Comparison of ENCODE assay signal across 21 cellular contexts in the genomic region with DNA sequence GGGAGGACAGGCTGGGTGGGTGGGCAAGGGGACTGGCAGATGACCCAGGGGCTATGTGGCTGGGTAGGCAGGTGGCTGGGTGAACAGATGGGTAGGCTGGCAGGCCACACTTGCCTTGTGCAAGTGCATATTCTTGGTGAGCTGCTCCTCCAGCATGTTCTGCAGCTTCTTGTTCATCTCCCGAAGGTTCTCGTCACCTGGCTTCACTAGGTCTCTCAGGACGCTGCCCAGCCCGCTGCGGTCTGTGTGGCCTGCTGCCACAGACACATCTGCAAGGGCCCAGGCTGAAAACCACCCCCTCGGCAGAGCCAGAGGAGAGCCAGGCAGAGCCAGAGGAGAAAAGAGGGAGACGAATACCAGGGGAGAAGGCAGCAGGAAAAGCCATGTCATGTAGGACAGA. TPM values are rescaled to one million over a fixed set of nuclear protein-coding genes. Genes with fewer than 3 reads are reported as not detected.
DNase-seq lines count a peak whose midpoint lies in the region; ATAC-seq lines count a peak whose summit lies in the region.
"Had no signal": no experiment of that assay in that cellular context is flagged by ENCODE, and none has a peak within 500 bp of the region (broad histone marks: within the 10 kb centered on the region; RNA-seq: fewer than 3 reads in every experiment).

No MANE protein-coding gene starts in this region.

- H3K27me3 Mint-ChIP-seq in activated naive CD8-positive, alpha-beta T cell treated with anti-CD3 and anti-CD28 coated beads, Interleukin-2, amount 10 ng/mL, durations not matched to agents 7 days and 5 days = no peaks in the 10 kb centered on the region
- H3K27me3 Mint-ChIP-seq in activated naive CD8-positive, alpha-beta T cell treated with anti-CD3 and anti-CD28 coated beads, Interleukin-2, amount 50 U/mL, for 24 hours = no peaks in the 10 kb centered on the region
- H3K27me3 Mint-ChIP-seq in dendritic cell treated with granulocyte-macrophage colony-stimulating factor and Interleukin-4, amounts not matched to agents 40 ng/mL and 50 ng/mL, for 4 days = peaks cover 13% of the 10 kb centered on the region
- H3K27me3 Mint-ChIP-seq in stimulated activated memory B cell treated with anti-CD40 and anti-IgM and Interleukin-4, amounts not matched to agents 10 μg/mL and 1 μg/mL and 100 μg/mL, for 72 hours = no peaks in the 10 kb centered on the region
- H3K27me3 Mint-ChIP-seq in activated CD4-positive, alpha-beta T cell treated with anti-CD3 and anti-CD28 coated beads, Interleukin-2, amount 10 ng/mL, durations not matched to agents 7 days and 5 days = no peaks in the 10 kb centered on the region
- H3K27me3 Mint-ChIP-seq: CD4-positive, alpha-beta T cell had no signal

- no peak overlapping the region for H3K4me3 Mint-ChIP-seq in activated naive CD8-positive, alpha-beta T cell treated with anti-CD3 and anti-CD28 coated beads, Interleukin-2, amount 10 ng/mL, durations not matched to agents 7 days and 5 days
- no peak overlapping the region for H3K4me3 Mint-ChIP-seq in activated naive CD8-positive, alpha-beta T cell treated with anti-CD3 and anti-CD28 coated beads, Interleukin-2, amount 50 U/mL, for 24 hours
- no peak overlapping the region for H3K4me3 Mint-ChIP-seq in dendritic cell treated with granulocyte-macrophage colony-stimulating factor and Interleukin-4, amounts not matched to agents 40 ng/mL and 50 ng/mL, for 4 days
- H3K4me3 Mint-ChIP-seq in stimulated activated memory B cell treated with anti-CD40 and anti-IgM and Interleukin-4, amounts not matched to agents 10 μg/mL and 1 μg/mL and 100 μg/mL, for 72 hours = no peak overlapping the region
- no peak overlapping the region for H3K4me3 Mint-ChIP-seq in activated CD4-positive, alpha-beta T cell treated with anti-CD3 and anti-CD28 coated beads, Interleukin-2, amount 10 ng/mL, durations not matched to agents 7 days and 5 days
- H3K4me3 Mint-ChIP-seq: CD14-positive monocyte; CD4-positive, alpha-beta T cell; CD8-positive, alpha-beta memory T cell had no signal

- POLR2A ChIA-PET in activated naive CD8-positive, alpha-beta T cell treated with anti-CD3 and anti-CD28 coated beads, Interleukin-2, amount 10 ng/mL, durations not matched to agents 7 days and 5 days (lab: Charles Lee) = no interaction called here
- POLR2A ChIA-PET in activated CD4-positive, alpha-beta T cell treated with anti-CD3 and anti-CD28 coated beads, Interleukin-2, amount 10 ng/mL, durations not matched to agents 7 days and 5 days (lab: Charles Lee) = no interaction called here

- peak overlapping the region; percentile 67 for H3K27ac Mint-ChIP-seq in activated naive CD8-positive, alpha-beta T cell treated with anti-CD3 and anti-CD28 coated beads, Interleukin-2, amount 10 ng/mL, durations not matched to agents 7 days and 5 days
- no peak overlapping the region for H3K27ac Mint-ChIP-seq in activated naive CD8-positive, alpha-beta T cell treated with anti-CD3 and anti-CD28 coated beads, Interleukin-2, amount 50 U/mL, for 24 hours
- H3K27ac Mint-ChIP-seq in dendritic cell treated with granulocyte-macrophage colony-stimulating factor and Interleukin-4, amounts not matched to agents 40 ng/mL and 50 ng/mL, for 4 days = peak overlapping the region; percentile 8
- H3K27ac Mint-ChIP-seq in stimulated activated memory B cell treated with anti-CD40 and anti-IgM and Interleukin-4, amounts not matched to agents 10 μg/mL and 1 μg/mL and 100 μg/mL, for 72 hours = peak overlapping the region; percentile 13
- no peak overlapping the region for H3K27ac Mint-ChIP-seq in activated CD4-positive, alpha-beta T cell treated with anti-CD3 and anti-CD28 coated beads, Interleukin-2, amount 10 ng/mL, durations not matched to agents 7 days and 5 days
- H3K27ac Mint-ChIP-seq: CD4-positive, alpha-beta T cell had no signal

- no peak for ATAC-seq in activated naive CD8-positive, alpha-beta T cell treated with anti-CD3 and anti-CD28 coated beads, Interleukin-2, amount 10 ng/mL, durations not matched to agents 7 days and 5 days (ENCODE audit: low read depth)
- no peak for ATAC-seq in activated naive CD8-positive, alpha-beta T cell treated with anti-CD3 and anti-CD28 coated beads, Interleukin-2, amount 50 U/mL, for 24 hours
- no peak for ATAC-seq in sciatic nerve
- no peak for ATAC-seq in stimulated activated memory B cell treated with anti-CD40 and anti-IgM and Interleukin-4, amounts not matched to agents 10 μg/mL and 1 μg/mL and 100 μg/mL, for 72 hours
- ATAC-seq: A549 had no signal

- CTCF ChIA-PET in activated CD4-positive, alpha-beta T cell treated with anti-CD3 and anti-CD28 coated beads, Interleukin-2, amount 10 ng/mL, durations not matched to agents 7 days and 5 days (lab: Charles Lee) = interaction anchor here (0.6 kb wide), 1 partner anchor 175 kb away, joined by 3 read pairs; no protein-coding TSS in a partner anchor

- peaks cover 29% of the 10 kb centered on the region for H3K36me3 Mint-ChIP-seq in activated naive CD8-positive, alpha-beta T cell treated with anti-CD3 and anti-CD28 coated beads, Interleukin-2, amount 10 ng/mL, durations not matched to agents 7 days and 5 days
- H3K36me3 Mint-ChIP-seq in activated naive CD8-positive, alpha-beta T cell treated with anti-CD3 and anti-CD28 coated beads, Interleukin-2, amount 50 U/mL, for 24 hours (ENCODE audit: low read depth) = peaks cover 20% of the 10 kb centered on the region
- peaks cover 71% of the 10 kb centered on the region for H3K36me3 Mint-ChIP-seq in dendritic cell treated with granulocyte-macrophage colony-stimulating factor and Interleukin-4, amounts not matched to agents 40 ng/mL and 50 ng/mL, for 4 days (ENCODE audit: low read depth)
- peaks cover 43% of the 10 kb centered on the region for H3K36me3 Mint-ChIP-seq in stimulated activated memory B cell treated with anti-CD40 and anti-IgM and Interleukin-4, amounts not matched to agents 10 μg/mL and 1 μg/mL and 100 μg/mL, for 72 hours
- peaks cover 33% of the 10 kb centered on the region for H3K36me3 Mint-ChIP-seq in activated CD4-positive, alpha-beta T cell treated with anti-CD3 and anti-CD28 coated beads, Interleukin-2, amount 10 ng/mL, durations not matched to agents 7 days and 5 days (ENCODE audit: low read depth)

- H3K9me3 Mint-ChIP-seq in activated naive CD8-positive, alpha-beta T cell treated with anti-CD3 and anti-CD28 coated beads, Interleukin-2, amount 10 ng/mL, durations not matched to agents 7 days and 5 days = no peaks in the 10 kb centered on the region
- H3K9me3 Mint-ChIP-seq in activated naive CD8-positive, alpha-beta T cell treated with anti-CD3 and anti-CD28 coated beads, Interleukin-2, amount 50 U/mL, for 24 hours = no peaks in the 10 kb centered on the region
- no peaks in the 10 kb centered on the region for H3K9me3 Mint-ChIP-seq in dendritic cell treated with granulocyte-macrophage colony-stimulating factor and Interleukin-4, amounts not matched to agents 40 ng/mL and 50 ng/mL, for 4 days
- H3K9me3 Mint-ChIP-seq in stimulated activated memory B cell treated with anti-CD40 and anti-IgM and Interleukin-4, amounts not matched to agents 10 μg/mL and 1 μg/mL and 100 μg/mL, for 72 hours = no peaks in the 10 kb centered on the region
- H3K9me3 Mint-ChIP-seq in activated CD4-positive, alpha-beta T cell treated with anti-CD3 and anti-CD28 coated beads, Interleukin-2, amount 10 ng/mL, durations not matched to agents 7 days and 5 days = no peaks in the 10 kb centered on the region
- H3K9me3 Mint-ChIP-seq: CD14-positive monocyte; CD4-positive, alpha-beta T cell; CD8-positive, alpha-beta memory T cell had no signal

- DNase-seq in activated naive CD8-positive, alpha-beta T cell treated with anti-CD3 and anti-CD28 coated beads, Interleukin-2, amount 10 ng/mL, durations not matched to agents 7 days and 5 days = no peak
- no peak for DNase-seq in activated naive CD8-positive, alpha-beta T cell treated with anti-CD3 and anti-CD28 coated beads, Interleukin-2, amount 50 U/mL, for 24 hours
- peak; percentile 21 for DNase-seq in sciatic nerve (ENCODE audit: low spot score)
- no peak for DNase-seq in activated CD4-positive, alpha-beta T cell treated with anti-CD3 and anti-CD28 coated beads, Interleukin-2, amount 10 ng/mL, durations not matched to agents 7 days and 5 days
- DNase-seq in COR-L47 (lab: John Stamatoyannopoulos, UW) = no peak
- DNase-seq in NAMALWA (ENCODE audit: low spot score) = no peak
- DNase-seq: 8988T; ACHN; AML-193; BE2C; CD4-positive, alpha-beta T cell; CD8-positive, alpha-beta memory T cell; DMS153; DND-41; GM23248; H7; HCEC 1CT had no signal

- intact Hi-C loops in dendritic cell treated with granulocyte-macrophage colony-stimulating factor and Interleukin-4, amounts not matched to agents 40 ng/mL and 50 ng/mL, for 4 days (cut with micrococcal nuclease) = no loop called here
- intact Hi-C loops in sciatic nerve (cut with DNase I) = no loop called here

- H3K4me1 Mint-ChIP-seq in activated naive CD8-positive, alpha-beta T cell treated with anti-CD3 and anti-CD28 coated beads, Interleukin-2, amount 10 ng/mL, durations not matched to agents 7 days and 5 days = peaks cover 22% of the 10 kb centered on the region
- H3K4me1 Mint-ChIP-seq in activated naive CD8-positive, alpha-beta T cell treated with anti-CD3 and anti-CD28 coated beads, Interleukin-2, amount 50 U/mL, for 24 hours = peaks cover 17% of the 10 kb centered on the region
- H3K4me1 Mint-ChIP-seq in dendritic cell treated with granulocyte-macrophage colony-stimulating factor and Interleukin-4, amounts not matched to agents 40 ng/mL and 50 ng/mL, for 4 days (ENCODE audit: low read depth) = peaks cover 25% of the 10 kb centered on the region
- H3K4me1 Mint-ChIP-seq in stimulated activated memory B cell treated with anti-CD40 and anti-IgM and Interleukin-4, amounts not matched to agents 10 μg/mL and 1 μg/mL and 100 μg/mL, for 72 hours = peaks cover 29% of the 10 kb centered on the region
- peaks cover 28% of the 10 kb centered on the region for H3K4me1 Mint-ChIP-seq in activated CD4-positive, alpha-beta T cell treated with anti-CD3 and anti-CD28 coated beads, Interleukin-2, amount 10 ng/mL, durations not matched to agents 7 days and 5 days

RNA-seq across cellular contexts. Expression of gene KCND1, which starts 3.4 kb away (rescaled TPM):
- total RNA-seq in activated naive CD8-positive, alpha-beta T cell treated with anti-CD3 and anti-CD28 coated beads, Interleukin-2, amount 10 ng/mL, durations not matched to agents 7 days and 5 days = 1 to 10 TPM; 5.6 to 5.9 TPM
- total RNA-seq in sciatic nerve = 2.5 TPM
- 1 to 10 TPM; 2.9 to 3.6 TPM for total RNA-seq in activated CD4-positive, alpha-beta T cell treated with anti-CD3 and anti-CD28 coated beads, Interleukin-2, amount 10 ng/mL, durations not matched to agents 7 days and 5 days

RNA-seq across cellular contexts. Expression of gene OTUD5, which starts 17.6 kb away (rescaled TPM):
- 10 to 100 TPM; 60.7 to 62.4 TPM for total RNA-seq in activated naive CD8-positive, alpha-beta T cell treated with anti-CD3 and anti-CD28 coated beads, Interleukin-2, amount 10 ng/mL, durations not matched to agents 7 days and 5 days
- 50.5 TPM for total RNA-seq in sciatic nerve
- total RNA-seq in activated CD4-positive, alpha-beta T cell treated with anti-CD3 and anti-CD28 coated beads, Interleukin-2, amount 10 ng/mL, durations not matched to agents 7 days and 5 days = 10 to 100 TPM; 49.0 to 54.1 TPM

RNA-seq across cellular contexts. Expression of gene GRIPAP1, which starts 27.0 kb away (rescaled TPM):
- total RNA-seq in activated naive CD8-positive, alpha-beta T cell treated with anti-CD3 and anti-CD28 coated beads, Interleukin-2, amount 10 ng/mL, durations not matched to agents 7 days and 5 days = 100 to 1,000 TPM; 116 to 123 TPM
- 53.5 TPM for total RNA-seq in sciatic nerve
- 10 to 100 TPM; 73.2 to 91.2 TPM for total RNA-seq in activated CD4-positive, alpha-beta T cell treated with anti-CD3 and anti-CD28 coated beads, Interleukin-2, amount 10 ng/mL, durations not matched to agents 7 days and 5 days

RNA-seq across cellular contexts. Expression of gene PIM2, which starts 56.2 kb away (rescaled TPM):
- 10 to 100 TPM; 63.1 to 63.2 TPM for total RNA-seq in activated naive CD8-positive, alpha-beta T cell treated with anti-CD3 and anti-CD28 coated beads, Interleukin-2, amount 10 ng/mL, durations not matched to agents 7 days and 5 days
- 10.8 TPM for total RNA-seq in sciatic nerve
- total RNA-seq in activated CD4-positive, alpha-beta T cell treated with anti-CD3 and anti-CD28 coated beads, Interleukin-2, amount 10 ng/mL, durations not matched to agents 7 days and 5 days = 100 to 1,000 TPM; 152 to 154 TPM

Comparison
In these comparisons a context has a peak if more than half of its experiments do, and no peak if none do; other contexts are left out.
1. H3K27ac Mint-ChIP-seq: peak in activated naive CD8-positive, alpha-beta T cell treated with anti-CD3 and anti-CD28 coated beads, Interleukin-2, amount 10 ng/mL, durations not matched to agents 7 days and 5 days (single experiment), dendritic cell treated with granulocyte-macrophage colony-stimulating factor and Interleukin-4, amounts not matched to agents 40 ng/mL and 50 ng/mL, for 4 days (single experiment) and stimulated activated memory B cell treated with anti-CD40 and anti-IgM and Interleukin-4, amounts not matched to agents 10 μg/mL and 1 μg/mL and 100 μg/mL, for 72 hours (single experiment); none in activated naive CD8-positive, alpha-beta T cell treated with anti-CD3 and anti-CD28 coated beads, Interleukin-2, amount 50 U/mL, for 24 hours (single experiment) and activated CD4-positive, alpha-beta T cell treated with anti-CD3 and anti-CD28 coated beads, Interleukin-2, amount 10 ng/mL, durations not matched to agents 7 days and 5 days (single experiment).